1 cellular context compared by ENCODE assay signal in the genomic region with DNA sequence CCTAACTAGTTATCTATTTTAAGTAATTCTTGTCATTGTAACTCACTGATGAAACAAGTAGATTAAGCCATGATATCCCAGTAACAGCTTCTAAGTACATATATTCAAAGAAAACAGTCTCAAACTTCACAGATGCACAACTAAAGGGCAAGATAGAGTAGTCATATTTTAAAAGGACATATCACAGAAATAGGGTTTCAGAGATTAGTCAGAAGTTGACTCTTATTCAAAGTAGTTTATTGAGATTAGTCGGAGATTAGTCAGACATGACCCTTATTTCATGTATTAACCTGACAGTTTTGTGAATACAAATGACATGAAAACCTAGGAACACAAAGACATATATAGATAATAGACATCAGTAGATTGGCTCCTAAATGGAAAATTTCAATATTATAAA.
TF ChIP-seq lines count a peak whose summit lies in the region.

No MANE protein-coding gene starts in this region.

TF ChIP-seq in SK-N-SH, 30 proteins besides CTCF, POLR2A, EP300 and RAD21 (continued from another document):
- no peak for TF ChIP-seq SMC3 (IDR thresholded peaks at IDR 0.05; ENCODE audit: low read depth, low read length)
- TF ChIP-seq, protein P1, sequence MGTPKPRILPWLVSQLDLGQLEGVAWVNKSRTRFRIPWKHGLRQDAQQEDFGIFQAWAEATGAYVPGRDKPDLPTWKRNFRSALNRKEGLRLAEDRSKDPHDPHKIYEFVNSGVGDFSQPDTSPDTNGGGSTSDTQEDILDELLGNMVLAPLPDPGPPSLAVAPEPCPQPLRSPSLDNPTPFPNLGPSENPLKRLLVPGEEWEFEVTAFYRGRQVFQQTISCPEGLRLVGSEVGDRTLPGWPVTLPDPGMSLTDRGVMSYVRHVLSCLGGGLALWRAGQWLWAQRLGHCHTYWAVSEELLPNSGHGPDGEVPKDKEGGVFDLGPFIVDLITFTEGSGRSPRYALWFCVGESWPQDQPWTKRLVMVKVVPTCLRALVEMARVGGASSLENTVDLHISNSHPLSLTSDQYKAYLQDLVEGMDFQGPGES (IDR thresholded peaks at IDR 0.05; ENCODE audit: low read depth, low read length), result no peak
- no peak for TF ChIP-seq USF2 (IDR thresholded peaks at IDR 0.05; ENCODE audit: borderline replicate concordance, low read depth, low read length)
- no peak for TF ChIP-seq CHD2 (IDR thresholded peaks at IDR 0.05; ENCODE audit: low read length, partially characterized antibody)
- TF ChIP-seq MEF2A (IDR thresholded peaks at IDR 0.05; ENCODE audit: borderline replicate concordance, low read depth), result no peak
- TF ChIP-seq REST (IDR thresholded peaks at IDR 0.05; ENCODE audit: low read depth, low read length), result no peak
- no peak for TF ChIP-seq YY1 (IDR thresholded peaks at IDR 0.05; ENCODE audit: low read depth)
- TF ChIP-seq JUND (IDR thresholded peaks at IDR 0.05), result peak; percentile 26; the same call in 1 of the 2 replicates
- peak; percentile 13; the same call in 1 of the 2 replicates for TF ChIP-seq TCF12 (IDR thresholded peaks at IDR 0.05)
- TF ChIP-seq RFX5 (IDR thresholded peaks at IDR 0.05; ENCODE audit: low read length), result no peak
- TF ChIP-seq, protein P2, sequence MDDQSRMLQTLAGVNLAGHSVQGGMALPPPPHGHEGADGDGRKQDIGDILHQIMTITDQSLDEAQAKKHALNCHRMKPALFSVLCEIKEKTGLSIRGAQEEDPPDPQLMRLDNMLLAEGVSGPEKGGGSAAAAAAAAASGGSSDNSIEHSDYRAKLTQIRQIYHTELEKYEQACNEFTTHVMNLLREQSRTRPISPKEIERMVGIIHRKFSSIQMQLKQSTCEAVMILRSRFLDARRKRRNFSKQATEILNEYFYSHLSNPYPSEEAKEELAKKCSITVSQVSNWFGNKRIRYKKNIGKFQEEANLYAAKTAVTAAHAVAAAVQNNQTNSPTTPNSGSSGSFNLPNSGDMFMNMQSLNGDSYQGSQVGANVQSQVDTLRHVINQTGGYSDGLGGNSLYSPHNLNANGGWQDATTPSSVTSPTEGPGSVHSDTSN (IDR thresholded peaks at IDR 0.05), result peak; percentile 56; the same call in 1 of the 2 replicates
- no peak for TF ChIP-seq NRF1 (IDR thresholded peaks at IDR 0.05; ENCODE audit: low read depth, low read length)
- no peak for TF ChIP-seq MXI1 (IDR thresholded peaks at IDR 0.05; ENCODE audit: low read depth, low read length)
- no peak for TF ChIP-seq NFIC (IDR thresholded peaks at IDR 0.05; ENCODE audit: borderline replicate concordance)
- no peak for TF ChIP-seq FOXM1 (IDR thresholded peaks at IDR 0.05; ENCODE audit: low read depth)
- TF ChIP-seq ZBTB33 (IDR thresholded peaks at IDR 0.05; ENCODE audit: borderline replicate concordance, low read depth), result no peak
- TF ChIP-seq FOSL2 (IDR thresholded peaks at IDR 0.05; ENCODE audit: borderline replicate concordance, low read depth), result peak; percentile 59
- TF ChIP-seq RCOR1 (IDR thresholded peaks at IDR 0.05; ENCODE audit: low read length), result no peak
- TF ChIP-seq SIN3A (IDR thresholded peaks at IDR 0.05; ENCODE audit: borderline replicate concordance, low read depth, low read length), result no peak
- TF ChIP-seq FOXJ3 (CRISPR knock-in tag; IDR thresholded peaks at IDR 0.05), result no peak
- TF ChIP-seq EZH2phosphoT487 (IDR thresholded peaks at IDR 0.05; ENCODE audit: borderline replicate concordance, low read depth), result no peak
- no peak for TF ChIP-seq ELF1 (IDR thresholded peaks at IDR 0.05)
- no peak for TF ChIP-seq RXRA (IDR thresholded peaks at IDR 0.05; ENCODE audit: borderline replicate concordance, low read depth)
- no peak for TF ChIP-seq GABPA (IDR thresholded peaks at IDR 0.05; ENCODE audit: low read depth)
- no peak for TF ChIP-seq TAF1 (IDR thresholded peaks at IDR 0.05; ENCODE audit: borderline replicate concordance, low read depth, low read length)
